Comparison of ENCODE assay signal across 8 cellular contexts in genomic region chr21:26850116-26850643, GRCh38. TPM values are rescaled to one million over a fixed set of nuclear protein-coding genes. Genes with fewer than 3 reads are reported as not detected.
A peak's percentile ranks its signal among the peaks of the same experiment; 100 is the strongest.
DNase-seq lines count a peak whose midpoint lies in the region; ATAC-seq, FAIRE-seq and TF ChIP-seq lines count a peak whose summit lies in the region.

No MANE protein-coding gene starts in this region.

- H2AFZ ChIP-seq in HepG2 (ENCODE audit: low read length), result no peak overlapping the region

- H3K79me2 ChIP-seq in HepG2 (ENCODE audit: insufficient read depth, low read length), result no peaks in the 10 kb centered on the region

- H3K4me1 Mint-ChIP-seq in WTC11, result peaks cover 47% of the 10 kb centered on the region
- peaks cover 23% of the 10 kb centered on the region for H3K4me1 Mint-ChIP-seq in stimulated activated naive CD8-positive, alpha-beta T cell treated with anti-CD3 and anti-CD28 coated beads, Interleukin-15, amount 100 ng/mL, for 72 hours
- H3K4me1 Mint-ChIP-seq in naive thymus-derived CD8-positive, alpha-beta T cell, result peaks cover 14 to 23% (median 19%) of the 10 kb centered on the region in 4 donors

- H3K9me3 Mint-ChIP-seq in WTC11, result no peaks in the 10 kb centered on the region; the same call in 1 of the 2 replicates
- no peaks in the 10 kb centered on the region for H3K9me3 Mint-ChIP-seq in stimulated activated naive CD8-positive, alpha-beta T cell treated with anti-CD3 and anti-CD28 coated beads, Interleukin-15, amount 100 ng/mL, for 72 hours
- peaks cover 0 to 2% (median 0%) of the 10 kb centered on the region in 9 donors for H3K9me3 Mint-ChIP-seq in naive thymus-derived CD8-positive, alpha-beta T cell

- no peak overlapping the region for H3K27ac Mint-ChIP-seq in WTC11
- no peak overlapping the region for H3K27ac Mint-ChIP-seq in stimulated activated naive CD8-positive, alpha-beta T cell treated with anti-CD3 and anti-CD28 coated beads, Interleukin-15, amount 100 ng/mL, for 72 hours
- H3K27ac Mint-ChIP-seq in naive thymus-derived CD8-positive, alpha-beta T cell, result no peak overlapping the region

- TF ChIP-seq EP300 in HepG2 (IDR thresholded peaks at IDR 0.05; ENCODE audit: low read depth in 2 of 2, low read length in 2 of 2) (no peak), HepG2 (CRISPR knock-in tag; IDR thresholded peaks at IDR 0.05; ENCODE audit: borderline replicate concordance) (no peak)

- POLR2A ChIA-PET in GM10248 (lab: Yijun Ruan, JAX) (no interaction called here), WTC11 (lab: Charles Lee) (no interaction called here), HepG2 (lab: Yijun Ruan, JAX) (no interaction called here)
- POLR2A ChIA-PET in naive thymus-derived CD8-positive, alpha-beta T cell (lab: Charles Lee), result no interaction called here

- no peak overlapping the region for H3K27ac ChIP-seq in HepG2 (ENCODE audit: extremely low read length, insufficient read depth, low read length)

- H3K27me3 Mint-ChIP-seq in WTC11 (ENCODE audit: low read depth), result peaks cover 17% of the 10 kb centered on the region
- peaks cover 48% of the 10 kb centered on the region for H3K27me3 Mint-ChIP-seq in stimulated activated naive CD8-positive, alpha-beta T cell treated with anti-CD3 and anti-CD28 coated beads, Interleukin-15, amount 100 ng/mL, for 72 hours
- peaks cover 29 to 57% (median 43%) of the 10 kb centered on the region in 5 donors for H3K27me3 Mint-ChIP-seq in naive thymus-derived CD8-positive, alpha-beta T cell

- BruUV-seq in HepG2 (replicated peaks; lab: Mats Ljungman, UMichigan), result no TSS peak

- no peak for TF ChIP-seq POLR2A in HepG2 (IDR thresholded peaks at IDR 0.05; ENCODE audit: insufficient read depth in 1 of 2, low read depth in 2 of 2, low read length in 2 of 2)

- H4K20me1 ChIP-seq in HepG2 (ENCODE audit: insufficient read depth, low read length), result no peaks in the 10 kb centered on the region

- no peak for FAIRE-seq in HepG2 (lab: Jason Lieb, UNC)

- CTCF ChIA-PET in GM10248 (lab: Yijun Ruan, JAX) (interaction anchor here (0.8 to 4.0 kb wide), 3 partner anchors 11 to 1895 kb away, joined by 3 to 38 read pairs (median 11); no protein-coding TSS in a partner anchor), WTC11 (lab: Charles Lee) (interaction anchor here (0.6 to 1.7 kb wide), 24 partner anchors 11 to 1895 kb away, joined by 3 to 33 read pairs (median 4); partner anchors contain the start of gene ADAMTS5), HepG2 (lab: Yijun Ruan, JAX; ENCODE audit: low intra/inter-chr PET ratio, low total read pairs) (interaction anchor here (1.0 to 3.1 kb wide), 4 partner anchors 851 to 1895 kb away, joined by 4 to 35 read pairs (median 18); no protein-coding TSS in a partner anchor)

- 0 out of 2 replicates have a peak, but pooled peaks cover 3% of the 10 kb centered on the region for H3K36me3 Mint-ChIP-seq in WTC11
- H3K36me3 Mint-ChIP-seq in naive thymus-derived CD8-positive, alpha-beta T cell, result peaks cover 0 to 3% (median 0%) of the 10 kb centered on the region in 3 donors

- in situ Hi-C loops in HepG2 (cut with HindIII; ENCODE audit: extremely low pct_ligation_motif_present, low pct_unique_long_range_greater_than_20kb), result no loop called here

- TF ChIP-seq CTCF in GM10248 (IDR thresholded peaks at IDR 0.05; ENCODE audit: control extremely low read depth, extremely low read depth, low read depth, missing control alignments) (peak; percentile 38), WTC11 (IDR thresholded peaks at IDR 0.05) (peak; percentile 46; the same call in 1 of the 2 replicates), HepG2 (CRISPR knock-in tag; IDR thresholded peaks at IDR 0.05) (peak; percentile 46)

- no peak overlapping the region for H3K9ac ChIP-seq in HepG2 (ENCODE audit: insufficient read depth, low read depth, low read length)

- no peaks in the 10 kb centered on the region for H3K36me3 ChIP-seq in HepG2 (replicated peaks in 1 of 2; ENCODE audit: control insufficient read depth in 1 of 2, insufficient read depth in 2 of 2, low read length in 2 of 2)

- H3K27me3 ChIP-seq in HepG2 (ENCODE audit: control insufficient read depth in 1 of 2, insufficient read depth in 2 of 2, low read length in 2 of 2), result peaks cover 3 to 21% of the 10 kb centered on the region in 2 experiments; a peak in 3 of 5 replicates

- intact Hi-C loops in HepG2 (cut with micrococcal nuclease; ENCODE audit: unreplicated experiment), result loop anchor here (5.0 kb wide), 1 partner anchor 1667 kb away; no protein-coding TSS in a partner anchor

- no peaks in the 10 kb centered on the region for H3K9me3 ChIP-seq in HepG2 (ENCODE audit: low read length)

- 0 out of 2 replicates have a peak, but pooled peaks cover 8% of the 10 kb centered on the region for H3K4me1 ChIP-seq in HepG2 (ENCODE audit: insufficient read depth, low read length)

- no peak overlapping the region for H3K4me2 ChIP-seq in HepG2 (ENCODE audit: low read depth, low read length)

- H3K4me3 ChIP-seq in HepG2 (replicated peaks in 1 of 3; ENCODE audit: insufficient read depth in 1 of 3, low read depth in 2 of 3, low read length in 3 of 3), result no peak overlapping the region

- WGBS in HepG2 (ENCODE audit: low lambda C conversion rate), result 19% methylated on average over 5 of the region's 5 CpGs

- H3K4me3 Mint-ChIP-seq in WTC11, result no peak overlapping the region
- no peak overlapping the region for H3K4me3 Mint-ChIP-seq in stimulated activated naive CD8-positive, alpha-beta T cell treated with anti-CD3 and anti-CD28 coated beads, Interleukin-15, amount 100 ng/mL, for 72 hours
- no peak overlapping the region for H3K4me3 Mint-ChIP-seq in naive thymus-derived CD8-positive, alpha-beta T cell

- TF ChIP-seq RAD21 in HepG2 (CRISPR knock-in tag; IDR thresholded peaks at IDR 0.05), result no peak

- ATAC-seq in WTC11, result no peak
- ATAC-seq in HepG2, result no peak
- ATAC-seq in GM19035 (IDR thresholded peaks at IDR 0.05; ENCODE audit: unreplicated experiment), result no peak
- ATAC-seq in stimulated activated naive CD8-positive, alpha-beta T cell treated with anti-CD3 and anti-CD28 coated beads, Interleukin-15, amount 100 ng/mL, for 72 hours, result no peak
- ATAC-seq in GM18520 (IDR thresholded peaks at IDR 0.05; ENCODE audit: unreplicated experiment), result no peak
- no peak for ATAC-seq in naive thymus-derived CD8-positive, alpha-beta T cell

- DNase-seq in GM10248 (ENCODE audit: extremely low spot score) (no peak), MV-4-11 (lab: John Stamatoyannopoulos, UW) (peak; percentile 34), WTC11 (ENCODE audit: low spot score) (no peak), HepG2 (ENCODE audit: low spot score) (peak; percentile 36)
- no peak for DNase-seq in stimulated activated naive CD8-positive, alpha-beta T cell treated with anti-CD3 and anti-CD28 coated beads, Interleukin-15, amount 100 ng/mL, for 72 hours
- no peak for DNase-seq in naive thymus-derived CD8-positive, alpha-beta T cell

TF ChIP-seq in WTC11, 78 proteins besides CTCF, POLR2A, EP300 and RAD21 (continues in another document):
- no peak for TF ChIP-seq SOX15 (CRISPR knock-in tag; IDR thresholded peaks at IDR 0.05)
- TF ChIP-seq ZMAT4 (CRISPR knock-in tag; IDR thresholded peaks at IDR 0.05), result no peak

TF ChIP-seq in HepG2, 621 proteins besides CTCF, POLR2A, EP300 and RAD21 (continues in another document):
- TF ChIP-seq ARID3A (IDR thresholded peaks at IDR 0.05; ENCODE audit: low read depth, low read length), result 0 out of 2 replicates have a peak, but pooled peaks have one; percentile 17
- TF ChIP-seq PCBP2 (optimal IDR thresholded peaks at IDR 0.05; ENCODE audit: low read depth, low read length, poor library complexity, severe bottlenecking), result no peak
- no peak for TF ChIP-seq ZNF546 (CRISPR knock-in tag; conservative IDR thresholded peaks at IDR 0.05)
- no peak for TF ChIP-seq KLF6 (CRISPR knock-in tag; IDR thresholded peaks at IDR 0.05)
- TF ChIP-seq SPEN (CRISPR knock-in tag; IDR thresholded peaks at IDR 0.05; ENCODE audit: low read depth), result no peak

RNA-seq across cellular contexts. Expression of gene ADAMTS1, which starts 5.0 kb away (rescaled TPM):
- 16.9 to 35.6 TPM (median 20.4 TPM) in 3 replicates for total RNA-seq in WTC11 (2021)
- 0.02 TPM in 1 of 2 replicates, not detected in the other for total RNA-seq in HepG2 (2016; rRNA removed; fragmentation: Illumina TruSeq; extraction: Trizol)
- total RNA-seq in HepG2 (2016; cell fraction: cytosol; rRNA removed; fragmentation: Illumina TruSeq; extraction: Trizol; ENCODE audit: low read depth), result not detected in 2 replicates
- 0.15 TPM in 1 of 2 replicates, not detected in the other for total RNA-seq in HepG2 (2016; cell fraction: insoluble cytoplasmic fraction; rRNA removed; fragmentation: Illumina TruSeq; extraction: Trizol)
- 0.12 TPM in 1 of 2 replicates, not detected in the other for total RNA-seq in HepG2 (2016; cell fraction: membrane; rRNA removed; fragmentation: Illumina TruSeq; extraction: Trizol)
- total RNA-seq in HepG2 (2016; cell fraction: nucleus; rRNA removed; fragmentation: Illumina TruSeq; extraction: Trizol), result 0.16 and 0.68 TPM in 2 replicates
- polyA plus RNA-seq in HepG2 (2011; rRNA removed), result 0.11 and 0.34 TPM in 2 replicates
- 0.31 and 0.36 TPM in 2 replicates for polyA plus RNA-seq in HepG2 (2011; cell fraction: cytosol; rRNA removed)
- 1.0 and 1.2 TPM in 2 replicates for polyA plus RNA-seq in HepG2 (2011; cell fraction: nucleus; rRNA removed)
- polyA plus RNA-seq in HepG2 (2012), result 0.13 and 0.19 TPM in 2 replicates
- not detected in 2 replicates for polyA plus RNA-seq in HepG2 (2016; cell fraction: cytosol; fragmentation: Illumina TruSeq; extraction: Trizol; ENCODE audit: low read depth)
- 0.04 TPM in 1 of 2 replicates, not detected in the other for polyA plus RNA-seq in HepG2 (2016; cell fraction: insoluble cytoplasmic fraction; fragmentation: Illumina TruSeq; extraction: Trizol; ENCODE audit: low read depth)
- not detected in 2 replicates for polyA plus RNA-seq in HepG2 (2016; cell fraction: membrane; fragmentation: Illumina TruSeq; extraction: Trizol; ENCODE audit: low read depth)
- polyA plus RNA-seq in HepG2 (2016; cell fraction: nucleus; fragmentation: Illumina TruSeq; extraction: Trizol; ENCODE audit: insufficient read depth, low read depth), result 0.16 TPM in 1 of 2 replicates, not detected in the other
- 0.66 and 525 TPM in 2 replicates for polyA minus RNA-seq in HepG2 (2011; rRNA and poly(A)+ RNA removed; ENCODE audit: low replicate concordance)
- polyA minus RNA-seq in HepG2 (2011; cell fraction: cytosol; rRNA and poly(A)+ RNA removed), result 9.5 and 10.6 TPM in 2 replicates
- polyA minus RNA-seq in HepG2 (2011; cell fraction: nucleus; rRNA and poly(A)+ RNA removed), result 3.1 and 4.2 TPM in 2 replicates
- not detected for total RNA-seq in naive thymus-derived CD8-positive, alpha-beta T cell
- under 1 TPM; 0.09 to 0.45 (median 0.14) TPM for polyA plus RNA-seq in naive thymus-derived CD8-positive, alpha-beta T cell

Comparison
In these comparisons a context has a peak if more than half of its experiments do, and no peak if none do; other contexts are left out.
1. DNase-seq: peak in MV-4-11 (single experiment) and HepG2 (single experiment); none in GM10248 (single experiment), WTC11 (single experiment), stimulated activated naive CD8-positive, alpha-beta T cell treated with anti-CD3 and anti-CD28 coated beads, Interleukin-15, amount 100 ng/mL, for 72 hours (0 of 2) and naive thymus-derived CD8-positive, alpha-beta T cell (0 of 10).
2. RNA of gene ADAMTS1, which starts 5.0 kb away (total RNA-seq): 16.9 to 35.6 TPM in WTC11; not detected in naive thymus-derived CD8-positive, alpha-beta T cell and 0.02 to 0.68 TPM in HepG2; every median in the first group is over 10 times any median in the second.
3. Peak in every context shown above with its lines, with median percentiles within 50 percentile points of each other: CTCF ChIP-seq.